In the genomic region with DNA sequence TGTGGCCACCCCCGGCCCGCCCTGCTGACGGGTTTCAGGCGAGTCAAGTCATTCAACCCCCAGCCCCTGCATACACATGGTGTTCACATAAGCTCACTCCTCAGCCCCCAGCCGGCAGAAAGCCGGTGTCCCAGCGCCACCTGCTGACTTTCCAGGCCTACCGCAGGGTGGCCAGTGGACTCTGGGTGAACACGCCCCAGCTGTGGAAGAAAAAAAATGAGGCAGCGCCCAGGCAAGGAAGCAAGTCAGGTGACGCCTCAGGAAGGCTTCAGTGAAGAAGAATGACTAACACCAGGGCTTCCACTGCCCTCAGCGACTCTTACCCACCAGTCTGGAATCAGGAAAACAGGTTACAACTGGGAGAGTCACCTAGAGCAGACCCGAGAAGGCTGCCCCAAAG, we compare ENCODE assay signal across 1 cellular context.
TF ChIP-seq lines count a peak whose summit lies in the region.

No MANE protein-coding gene starts in this region.

TF ChIP-seq in K562, 482 proteins besides CTCF, POLR2A, EP300 and RAD21 (continued from another document):
- TF ChIP-seq CBFA2T2 (conservative IDR thresholded peaks at IDR 0.05) (peak; percentile 22; the same call in 1 of the 2 replicates), ZNF134 (CRISPR knock-in tag; conservative IDR thresholded peaks at IDR 0.05) (no peak), TOE1 (IDR thresholded peaks at IDR 0.05; ENCODE audit: borderline replicate concordance) (peak; percentile 61; the same call in 1 of the 2 replicates), TOE1 (CRISPR knock-in tag; IDR thresholded peaks at IDR 0.05; ENCODE audit: borderline replicate concordance, low read depth) (no peak), FOSL1 (tag; conservative IDR thresholded peaks at IDR 0.05) (peak; percentile 60), ZNF592 (IDR thresholded peaks at IDR 0.05) (peak; percentile 46)
